In genomic region chr15:31353931-31354330, GRCh38 we compare ENCODE assay signal across 8 cellular contexts. TPM values are rescaled to one million over a fixed set of nuclear protein-coding genes. Genes with fewer than 3 reads are reported as not detected.
A peak's percentile ranks its signal among the peaks of the same experiment; 100 is the strongest.
DNase-seq lines count a peak whose midpoint lies in the region; ATAC-seq and TF ChIP-seq lines count a peak whose summit lies in the region.

No MANE protein-coding gene starts in this region.

- H3K4me1 Mint-ChIP-seq in activated T-cell treated with anti-CD3 and anti-CD28 coated beads, Interleukin-2, amount 50 U/mL, for 72 hours (ENCODE audit: low read depth), result peaks cover 98% of the 10 kb centered on the region
- peaks cover 96% of the 10 kb centered on the region for H3K4me1 Mint-ChIP-seq in brain

- H3K27ac Mint-ChIP-seq in activated T-cell treated with anti-CD3 and anti-CD28 coated beads, Interleukin-2, amount 50 U/mL, for 72 hours, result peak overlapping the region; percentile 94
- H3K27ac Mint-ChIP-seq in brain, result peak overlapping the region; percentile 66 to 96 (median 89)

- intact Hi-C loops in upper lobe of right lung (cut with DNase I), result loop anchor here (10.0 kb wide), 1 partner anchor 369 kb away; no protein-coding TSS in a partner anchor

- DNase-seq in activated T-cell treated with anti-CD3 and anti-CD28 coated beads, Interleukin-2, amount 50 U/mL, for 72 hours, result no peak
- DNase-seq in activated T-cell treated with anti-CD3 and anti-CD28 coated beads, Interleukin-2, amount 50 U/mL, for 48 hours, result no peak
- peak; percentile 83 for DNase-seq in medulla oblongata (ENCODE audit: extremely low spot score)
- no peak for DNase-seq in upper lobe of right lung
- no peak for DNase-seq in ACHN
- no peak for DNase-seq in GM13976 (ENCODE audit: low spot score)
- DNase-seq in stimulated activated naive CD4-positive, alpha-beta T cell treated with Interleukin-2 at 50 U/mL for 16 hours (lab: John Stamatoyannopoulos, UW), result no peak

- H3K27ac ChIP-seq in upper lobe of right lung, result peak overlapping the region; percentile 87

- H3K4me1 ChIP-seq in upper lobe of right lung, result peaks cover 100% of the 10 kb centered on the region

- no peaks in the 10 kb centered on the region for H3K9me3 ChIP-seq in upper lobe of right lung

- TF ChIP-seq CTCF in brain (conservative IDR thresholded peaks at IDR 0.05), result no peak
- TF ChIP-seq CTCF in upper lobe of right lung (IDR thresholded peaks at IDR 0.05), result no peak
- no peak for TF ChIP-seq CTCF in GM13976 (IDR thresholded peaks at IDR 0.05; ENCODE audit: borderline replicate concordance, control extremely low read depth, extremely low read depth, insufficient read depth, missing control alignments)

- H3K36me3 Mint-ChIP-seq in activated T-cell treated with anti-CD3 and anti-CD28 coated beads, Interleukin-2, amount 50 U/mL, for 72 hours (ENCODE audit: insufficient read depth in 2 of 2), result peaks cover 23 to 54% of the 10 kb centered on the region in 2 donors
- peaks cover 31% of the 10 kb centered on the region for H3K36me3 Mint-ChIP-seq in brain

- no peak for ATAC-seq in activated T-cell treated with anti-CD3 and anti-CD28 coated beads, Interleukin-2, amount 50 U/mL, for 72 hours (replicated peaks in 1 of 2)
- peak; percentile 41 for ATAC-seq in upper lobe of right lung

- no peaks in the 10 kb centered on the region for H3K27me3 Mint-ChIP-seq in activated T-cell treated with anti-CD3 and anti-CD28 coated beads, Interleukin-2, amount 50 U/mL, for 72 hours (ENCODE audit: low read depth)
- no peaks in the 10 kb centered on the region for H3K27me3 Mint-ChIP-seq in brain

- in situ Hi-C loops in ACHN (cut with HindIII; ENCODE audit: low pct_ligation_motif_present, low pct_unique_long_range_greater_than_20kb, low sequenced_read_pairs) (no loop called here), GM13976 (cut with MboI; ENCODE audit: low sequenced_read_pairs, unreplicated experiment) (no loop called here)

- peaks cover 15% of the 10 kb centered on the region for H3K36me3 ChIP-seq in upper lobe of right lung

- H3K4me3 ChIP-seq in upper lobe of right lung, result no peak overlapping the region

- H3K9me3 Mint-ChIP-seq in activated T-cell treated with anti-CD3 and anti-CD28 coated beads, Interleukin-2, amount 50 U/mL, for 72 hours, result peaks cover 0 to 4% of the 10 kb centered on the region in 2 donors
- no peaks in the 10 kb centered on the region for H3K9me3 Mint-ChIP-seq in brain

- H3K27me3 ChIP-seq in upper lobe of right lung, result no peaks in the 10 kb centered on the region

- H3K4me3 Mint-ChIP-seq in activated T-cell treated with anti-CD3 and anti-CD28 coated beads, Interleukin-2, amount 50 U/mL, for 72 hours, result peak overlapping the region; percentile 89 to 97
- peak overlapping the region in 2 of 5 experiments; percentile 63 to 76 for H3K4me3 Mint-ChIP-seq in brain

RNA-seq across cellular contexts. Expression of gene KLF13, which starts 27.3 kb away (rescaled TPM):
- 100 to 1,000 TPM; 260 to 273 TPM for total RNA-seq in activated T-cell treated with anti-CD3 and anti-CD28 coated beads, Interleukin-2, amount 50 U/mL, for 72 hours
- polyA plus RNA-seq in brain (ENCODE audit: insufficient read depth, low read depth, low replicate concordance), result 88.5 TPM
- total RNA-seq in upper lobe of right lung, result 176 TPM
